5 cellular contexts compared by ENCODE assay signal in genomic region chr14:99057684-99058083, GRCh38.
"Had no signal": no experiment of that assay in that cellular context is flagged by ENCODE, and none has a peak within 500 bp of the region (broad histone marks: within the 10 kb centered on the region; RNA-seq: fewer than 3 reads in every experiment).

No MANE protein-coding gene starts in this region.

- H3K27ac Mint-ChIP-seq: GM23338 had no signal

- DNase-seq: H9, HCEC 1CT, IMR-90 had no signal

- H3K4me3 Mint-ChIP-seq: GM23338, H9 had no signal

- H3K4me1 Mint-ChIP-seq: GM23338, H9 had no signal

- H3K4me3 ChIP-seq: GM23338 had no signal

- H3K9me3 Mint-ChIP-seq: GM23338, H9 had no signal

- H3K27ac ChIP-seq: HL-60 had no signal
